Comparison of ENCODE assay signal across 8 cellular contexts in genomic region chr2:94956797-94957391, GRCh38.
DNase-seq lines count a peak whose midpoint lies in the region; ATAC-seq, FAIRE-seq and TF ChIP-seq lines count a peak whose summit lies in the region.

No MANE protein-coding gene starts in this region.

- peaks cover 51% of the 10 kb centered on the region for H3K27me3 Mint-ChIP-seq in brain
- H3K27me3 Mint-ChIP-seq in stimulated activated naive B cell treated with anti-CD40 and anti-IgM and Interleukin-4, amounts not matched to agents 10 μg/mL and 1 μg/mL and 100 μg/mL, for 72 hours: peaks cover 27 to 30% of the 10 kb centered on the region in 2 donors

- no peaks in the 10 kb centered on the region for H3K36me3 Mint-ChIP-seq in brain
- no peaks in the 10 kb centered on the region for H3K36me3 Mint-ChIP-seq in stimulated activated naive B cell treated with anti-CD40 and anti-IgM and Interleukin-4, amounts not matched to agents 10 μg/mL and 1 μg/mL and 100 μg/mL, for 72 hours

- ATAC-seq in HG03439 (IDR thresholded peaks at IDR 0.05; ENCODE audit: unreplicated experiment) (peak; percentile 69), RWPE2 (ENCODE audit: low read depth) (peak; percentile 68; the same call in 2 of the 3 replicates), HG03108 (IDR thresholded peaks at IDR 0.05; ENCODE audit: unreplicated experiment) (no peak)
- peak; percentile 29 to 44 for ATAC-seq in stimulated activated naive B cell treated with anti-CD40 and anti-IgM and Interleukin-4, amounts not matched to agents 10 μg/mL and 1 μg/mL and 100 μg/mL, for 72 hours (replicated peaks)

- H3K4me1 ChIP-seq in RWPE2 (ENCODE audit: insufficient read depth, poor library complexity, severe bottlenecking): peaks cover 3% of the 10 kb centered on the region

- H3K36me3 ChIP-seq in RWPE2 (ENCODE audit: low read depth): no peaks in the 10 kb centered on the region

- peaks cover 30% of the 10 kb centered on the region for H3K27me3 ChIP-seq in RWPE2 (ENCODE audit: insufficient read depth, poor library complexity, severe bottlenecking)

- no peak overlapping the region for H3K27ac Mint-ChIP-seq in brain
- no peak overlapping the region for H3K27ac Mint-ChIP-seq in stimulated activated naive B cell treated with anti-CD40 and anti-IgM and Interleukin-4, amounts not matched to agents 10 μg/mL and 1 μg/mL and 100 μg/mL, for 72 hours

- no peak overlapping the region for H3K4me3 Mint-ChIP-seq in brain
- H3K4me3 Mint-ChIP-seq in stimulated activated naive B cell treated with anti-CD40 and anti-IgM and Interleukin-4, amounts not matched to agents 10 μg/mL and 1 μg/mL and 100 μg/mL, for 72 hours: no peak overlapping the region

- peak; percentile 57 for FAIRE-seq in GM18507 (lab: Jason Lieb, UNC)

- H3K9me3 Mint-ChIP-seq in brain: no peaks in the 10 kb centered on the region
- H3K9me3 Mint-ChIP-seq in stimulated activated naive B cell treated with anti-CD40 and anti-IgM and Interleukin-4, amounts not matched to agents 10 μg/mL and 1 μg/mL and 100 μg/mL, for 72 hours: no peaks in the 10 kb centered on the region

- TF ChIP-seq CTCF in RWPE2 (IDR thresholded peaks at IDR 0.05; ENCODE audit: poor library complexity, severe bottlenecking) (peak; percentile 85), brain (conservative IDR thresholded peaks at IDR 0.05) (peak; percentile 65 to 85)

- DNase-seq in AML-193 (lab: John Stamatoyannopoulos, UW): peak; percentile 11 to 27
- DNase-seq in GM18507 (ENCODE audit: extremely low spot score, insufficient read length, low read depth): peak; percentile 12
- DNase-seq in RWPE2 (ENCODE audit: low spot score): no peak
- peak; percentile 53 for DNase-seq in left kidney (ENCODE audit: low read depth, low spot score)
- no peak for DNase-seq in stimulated activated naive B cell treated with anti-CD40 and anti-IgM and Interleukin-4, amounts not matched to agents 10 μg/mL and 1 μg/mL and 100 μg/mL, for 72 hours

- H3K9me3 ChIP-seq in RWPE2 (ENCODE audit: severe bottlenecking): no peaks in the 10 kb centered on the region

- H3K4me1 Mint-ChIP-seq in brain: no peaks in the 10 kb centered on the region
- no peaks in the 10 kb centered on the region for H3K4me1 Mint-ChIP-seq in stimulated activated naive B cell treated with anti-CD40 and anti-IgM and Interleukin-4, amounts not matched to agents 10 μg/mL and 1 μg/mL and 100 μg/mL, for 72 hours

- H3K27ac ChIP-seq in RWPE2 (ENCODE audit: poor library complexity, severe bottlenecking): no peak overlapping the region

- H3K4me3 ChIP-seq in RWPE2 (ENCODE audit: severe bottlenecking): no peak overlapping the region

Comparison
In these comparisons a context has a peak if more than half of its experiments do, and no peak if none do; other contexts are left out.
1. DNase-seq: peak in AML-193 (2 of 2), GM18507 (single experiment) and left kidney (single experiment); none in RWPE2 (single experiment) and stimulated activated naive B cell treated with anti-CD40 and anti-IgM and Interleukin-4, amounts not matched to agents 10 μg/mL and 1 μg/mL and 100 μg/mL, for 72 hours (single experiment).